11 cellular contexts compared by ENCODE assay signal in the genomic region with DNA sequence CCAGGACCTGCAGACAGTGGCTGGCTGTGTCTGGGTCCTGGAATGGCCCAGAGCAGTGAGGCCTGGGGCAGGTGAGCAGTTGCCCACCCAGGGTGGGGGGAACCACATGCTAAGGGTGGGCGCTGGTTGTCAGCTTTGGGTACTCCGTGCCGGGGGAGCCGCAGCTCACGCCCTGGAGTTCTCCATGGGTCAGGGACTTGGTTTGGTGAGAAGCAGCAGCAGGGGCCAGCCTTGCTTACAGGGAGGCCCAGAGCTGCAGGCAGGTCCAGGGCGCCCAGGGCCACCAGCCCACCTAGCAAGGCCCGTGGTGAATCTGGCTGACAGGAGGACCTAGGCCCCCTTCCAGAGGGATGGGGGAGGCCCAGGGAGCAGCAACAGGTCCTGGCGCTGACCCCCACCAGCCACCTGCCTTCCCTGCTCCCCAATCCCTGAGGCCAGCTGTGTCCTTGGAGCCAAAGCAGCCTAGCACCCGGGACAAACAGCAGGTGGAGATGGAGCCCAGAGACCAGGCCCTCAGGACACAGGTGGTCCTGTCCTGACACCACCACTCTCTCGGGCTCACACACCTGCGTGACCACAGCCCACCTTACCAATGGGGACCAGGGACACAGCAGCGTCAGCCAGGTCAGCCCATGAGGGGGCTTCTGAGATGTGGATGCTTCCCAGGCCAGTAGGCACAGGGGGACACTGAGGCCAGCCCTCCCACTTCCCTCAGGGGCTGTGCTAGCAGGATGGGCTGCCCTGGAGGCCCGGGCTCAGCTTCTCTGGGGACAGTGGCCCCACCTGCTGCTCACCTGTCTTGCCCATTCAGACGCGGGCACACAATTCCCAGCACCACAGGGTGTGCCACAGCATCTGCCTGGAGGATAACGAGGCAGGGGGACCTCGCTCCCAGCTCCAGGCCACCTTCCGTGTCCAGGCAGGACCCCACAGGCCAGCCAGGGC. TPM values are rescaled to one million over a fixed set of nuclear protein-coding genes. Genes with fewer than 3 reads are reported as not detected.
DNase-seq lines count a peak whose midpoint lies in the region; ATAC-seq and TF ChIP-seq lines count a peak whose summit lies in the region.
"Had no signal": no experiment of that assay in that cellular context is flagged by ENCODE, and none has a peak within 500 bp of the region (broad histone marks: within the 10 kb centered on the region; RNA-seq: fewer than 3 reads in every experiment).

No MANE protein-coding gene starts in this region.

- no peak for ATAC-seq in GM18520 (IDR thresholded peaks at IDR 0.05; ENCODE audit: unreplicated experiment)
- no peak for ATAC-seq in GM18907 (IDR thresholded peaks at IDR 0.05; ENCODE audit: unreplicated experiment)

- peaks cover 56 to 64% (median 61%) of the 10 kb centered on the region in 10 experiments for H3K4me1 ChIP-seq in BLaER1 treated with 17β-estradiol and CSF1 and Interleukin-3, amounts not matched to agents 10 nM and 100 nM
- H3K4me1 ChIP-seq in left ventricle myocardium inferior (peaks cover 91% of the 10 kb centered on the region), prostate gland (replicated peaks) (peaks cover 47% of the 10 kb centered on the region)

- H3K9ac ChIP-seq in BLaER1 treated with 17β-estradiol and CSF1 and Interleukin-3, amounts not matched to agents 10 nM and 100 nM: peak overlapping the region in 8 of 11 experiments; percentile 39 to 97 (median 95); a peak in 13 of 22 replicates

- H3K4me3 ChIP-seq in BLaER1 treated with 17β-estradiol and CSF1 and Interleukin-3, amounts not matched to agents 10 nM and 100 nM: no peak overlapping the region
- peak overlapping the region; percentile 79 for H3K4me3 ChIP-seq in left ventricle myocardium inferior
- H3K4me3 ChIP-seq in prostate gland: no peak overlapping the region
- H3K4me3 ChIP-seq in foreskin fibroblast (ENCODE audit: low read depth in 1 of 2, low read length in 2 of 2): no peak overlapping the region
- H3K4me3 ChIP-seq: PC-9 had no signal

- no peak overlapping the region; a peak in 1 of 22 replicates for H3K27ac ChIP-seq in BLaER1 treated with 17β-estradiol and CSF1 and Interleukin-3, amounts not matched to agents 10 nM and 100 nM
- H3K27ac ChIP-seq in left ventricle myocardium inferior (replicated peaks) (peak overlapping the region; percentile 100), prostate gland (peak overlapping the region; percentile 92 to 94)
- H3K27ac ChIP-seq: PC-9 had no signal

- peak overlapping the region in 10 of 11 experiments; percentile 57 to 98 (median 78); a peak in 13 of 22 replicates for H3K4me2 ChIP-seq in BLaER1 treated with 17β-estradiol and CSF1 and Interleukin-3, amounts not matched to agents 10 nM and 100 nM
- H3K4me2 ChIP-seq: PC-9 had no signal

- TF ChIP-seq CTCF in left ventricle myocardium inferior (IDR thresholded peaks at IDR 0.05; ENCODE audit: borderline replicate concordance): no peak
- TF ChIP-seq CTCF in prostate gland (IDR thresholded peaks at IDR 0.05): no peak
- no peak for TF ChIP-seq CTCF in foreskin fibroblast (IDR thresholded peaks at IDR 0.05; ENCODE audit: low read depth, low read length)

- no peaks in the 10 kb centered on the region for H3K27me3 ChIP-seq in BLaER1 treated with 17β-estradiol and CSF1 and Interleukin-3, amounts not matched to agents 10 nM and 100 nM
- H3K27me3 ChIP-seq in left ventricle myocardium inferior (ENCODE audit: low read depth) (no peaks in the 10 kb centered on the region), prostate gland (replicated peaks; ENCODE audit: insufficient read depth) (no peaks in the 10 kb centered on the region)

- DNase-seq in activated CD8-positive, alpha-beta memory T cell treated with anti-CD3 and anti-CD28 coated beads, Interleukin-2, amount 50 U/mL, for 4 hours: peak; percentile 13
- DNase-seq in left ventricle myocardium inferior (peak; percentile 14), prostate gland (ENCODE audit: low spot score) (no peak), foreskin fibroblast (no peak), OCI-M2 (lab: John Stamatoyannopoulos, UW; ENCODE audit: unreplicated experiment) (no peak)
- DNase-seq: activated CD4-positive, alpha-beta T cell treated with anti-CD3 and anti-CD28 coated beads, Interleukin-2, amount 50 U/mL, for 1 hour; NCI-H1417 treated with DMSO at 0.1 percent for 48 hours; PC-9 had no signal

- H4K20me1 ChIP-seq in BLaER1 treated with 17β-estradiol and CSF1 and Interleukin-3, amounts not matched to agents 10 nM and 100 nM: peaks cover 66 to 80% (median 79%) of the 10 kb centered on the region in 11 experiments

- H3K9me3 ChIP-seq in BLaER1 treated with 17β-estradiol and CSF1 and Interleukin-3, amounts not matched to agents 10 nM and 100 nM (replicated peaks in 1 of 11): no peaks in the 10 kb centered on the region
- H3K9me3 ChIP-seq in left ventricle myocardium inferior (replicated peaks): no peaks in the 10 kb centered on the region
- H3K9me3 ChIP-seq in prostate gland: no peaks in the 10 kb centered on the region

- peaks cover 15 to 69% (median 40%) of the 10 kb centered on the region in 11 experiments; a peak in 21 of 22 replicates for H3K36me3 ChIP-seq in BLaER1 treated with 17β-estradiol and CSF1 and Interleukin-3, amounts not matched to agents 10 nM and 100 nM
- H3K36me3 ChIP-seq in left ventricle myocardium inferior (peaks cover 16% of the 10 kb centered on the region), prostate gland (peaks cover 0 to 4% of the 10 kb centered on the region in 2 donors)

- TF ChIP-seq POLR2A in prostate gland (IDR thresholded peaks at IDR 0.05): no peak

- WGBS in prostate gland: 76% methylated on average over 18 of the region's 18 CpGs

- intact Hi-C loops in left ventricle myocardium inferior (cut with micrococcal nuclease) (no loop called here), prostate gland (cut with DNase I) (no loop called here)

RNA-seq across cellular contexts. Expression of a gene that starts 3.5 kb away (rescaled TPM):
- total RNA-seq in left ventricle myocardium inferior (40.4 TPM), prostate gland (10 to 100 TPM; 63.4 to 81.1 TPM)

RNA-seq across cellular contexts. Expression of a gene that starts 16.4 kb away (rescaled TPM):
- total RNA-seq in left ventricle myocardium inferior (6.4 TPM), prostate gland (10 to 100 TPM; 21.1 to 24.2 TPM)

RNA-seq across cellular contexts. Expression of a gene that starts 16.4 kb away (rescaled TPM):
- total RNA-seq in left ventricle myocardium inferior: 2.2 TPM
- 10 to 100 TPM in 1 of 2 donors, 1 to 10 TPM in 1; 3.8 to 15.2 TPM for total RNA-seq in prostate gland

Comparison
In these comparisons a context has a peak if more than half of its experiments do, and no peak if none do; other contexts are left out.
1. H3K27ac ChIP-seq: peak in left ventricle myocardium inferior (single experiment) and prostate gland (2 of 2); none in BLaER1 treated with 17β-estradiol and CSF1 and Interleukin-3, amounts not matched to agents 10 nM and 100 nM (0 of 11).
2. DNase-seq: peak in activated CD8-positive, alpha-beta memory T cell treated with anti-CD3 and anti-CD28 coated beads, Interleukin-2, amount 50 U/mL, for 4 hours (single experiment) and left ventricle myocardium inferior (single experiment); none in prostate gland (single experiment), foreskin fibroblast (0 of 2) and OCI-M2 (single experiment).